ENCODE assay signal across 8 cellular contexts in genomic region chr14:104870368-104871144, GRCh38. TPM values are rescaled to one million over a fixed set of nuclear protein-coding genes. Genes with fewer than 3 reads are reported as not detected.
DNase-seq lines count a peak whose midpoint lies in the region; ATAC-seq and TF ChIP-seq lines count a peak whose summit lies in the region.

No MANE protein-coding gene starts in this region.

- peak; percentile 36 for TF ChIP-seq CTCF in RWPE2 (IDR thresholded peaks at IDR 0.05; ENCODE audit: poor library complexity, severe bottlenecking)
- no peak for TF ChIP-seq CTCF in ovary (IDR thresholded peaks at IDR 0.05)

- H3K27ac ChIP-seq in RWPE2 (ENCODE audit: poor library complexity, severe bottlenecking) (no peak overlapping the region), ovary (no peak overlapping the region)

- WGBS in ovary, 3 donors, result 83 to 87% (median 83%) methylated on average over 21 of the region's 21 CpGs

- no peaks in the 10 kb centered on the region for H3K9me3 ChIP-seq in RWPE2 (ENCODE audit: severe bottlenecking)
- no peaks in the 10 kb centered on the region for H3K9me3 ChIP-seq in ovary

- H3K4me1 ChIP-seq in RWPE2 (ENCODE audit: insufficient read depth, poor library complexity, severe bottlenecking) (peaks cover 17% of the 10 kb centered on the region), ovary (ENCODE audit: insufficient read depth) (peaks cover 8% of the 10 kb centered on the region)

- intact Hi-C loops in ovary (cut with DNase I), result no loop called here

- no peak for TF ChIP-seq POLR2A in ovary (IDR thresholded peaks at IDR 0.05)

- no peaks in the 10 kb centered on the region for H3K27me3 ChIP-seq in RWPE2 (ENCODE audit: insufficient read depth, poor library complexity, severe bottlenecking)
- H3K27me3 ChIP-seq in ovary, result no peaks in the 10 kb centered on the region

- H3K36me3 ChIP-seq in RWPE2 (ENCODE audit: low read depth) (peaks cover 42% of the 10 kb centered on the region), ovary (no peaks in the 10 kb centered on the region)

- no peak for TF ChIP-seq EP300 in ovary (IDR thresholded peaks at IDR 0.05)

- peak; percentile 83 for DNase-seq in D341Med (ENCODE audit: low spot score)
- no peak for DNase-seq in RWPE2 (ENCODE audit: low spot score)
- DNase-seq in astrocyte of the hippocampus (ENCODE audit: low read depth, low spot score), result peak; percentile 38
- peak in 3 of 5 donors; percentile 22 to 36 (median 26) for DNase-seq in ovary
- no peak for DNase-seq in NOMO-1 treated with DMSO at 0.1 percent for 48 hours (lab: John Stamatoyannopoulos, UW; ENCODE audit: unreplicated experiment)
- DNase-seq in GF-D8 (lab: John Stamatoyannopoulos, UW), result no peak
- no peak for DNase-seq in NCI-H446 treated with DMSO at 0.1 percent for 48 hours (lab: John Stamatoyannopoulos, UW)

- ATAC-seq in RWPE2 (ENCODE audit: low read depth), result no peak
- no peak for ATAC-seq in GM21447 (IDR thresholded peaks at IDR 0.05; ENCODE audit: unreplicated experiment)

- H3K4me3 ChIP-seq in RWPE2 (ENCODE audit: severe bottlenecking), result no peak overlapping the region
- H3K4me3 ChIP-seq in ovary, result no peak overlapping the region

RNA-seq across cellular contexts. Expression of gene CEP170B, which starts 5.5 kb away (rescaled TPM):
- total RNA-seq in ovary, result 10 to 100 TPM in 4 of 7 donors, 1 to 10 TPM in 3; 3.0 to 22.7 (median 11.7) TPM
- polyA plus RNA-seq in ovary, result 1 to 10 TPM; 1.9 to 5.1 TPM

RNA-seq across cellular contexts. Expression of gene PLD4, which starts 54.1 kb away (rescaled TPM):
- 1 to 10 TPM in 4 of 7 donors, under 1 TPM in 2, not detected in 1; 0.32 to 3.2 (median 1.4) TPM for total RNA-seq in ovary
- under 1 TPM; 0.12 to 0.48 TPM for polyA plus RNA-seq in ovary

Comparison
In these comparisons a context has a peak if more than half of its experiments do, and no peak if none do; other contexts are left out.
1. DNase-seq: peak in D341Med (single experiment), astrocyte of the hippocampus (single experiment) and ovary (3 of 5); none in RWPE2 (single experiment), NOMO-1 treated with DMSO at 0.1 percent for 48 hours (single experiment), GF-D8 (single experiment) and NCI-H446 treated with DMSO at 0.1 percent for 48 hours (single experiment).